ENCODE assay signal across 28 cellular contexts in genomic region chr9:27297050-27297449, GRCh38. TPM values are rescaled to one million over a fixed set of nuclear protein-coding genes. Genes with fewer than 3 reads are reported as not detected.
DNase-seq lines count a peak whose midpoint lies in the region; ATAC-seq, FAIRE-seq and TF ChIP-seq lines count a peak whose summit lies in the region.
"Had no signal": no experiment of that assay in that cellular context is flagged by ENCODE, and none has a peak within 500 bp of the region (broad histone marks: within the 10 kb centered on the region; RNA-seq: fewer than 3 reads in every experiment).

Gene EQTN (minus strand): TSS chr9:27297150. CDS start chr9:27297055, 95 bp downstream.

- intact Hi-C loops in activated CD4-positive, alpha-beta T cell treated with anti-CD3 and anti-CD28 coated beads for 36 hours (cut with DNase I, micrococcal nuclease) = no loop called here

- ATAC-seq in GM18502 (IDR thresholded peaks at IDR 0.05; ENCODE audit: poor library complexity, unreplicated experiment) = no peak
- ATAC-seq in activated CD4-positive, alpha-beta T cell treated with anti-CD3 and anti-CD28 coated beads for 36 hours = no peak

- H3K4me3 Mint-ChIP-seq in neural progenitor cell = no peak within 1 kb of the TSS
- no peak within 1 kb of the TSS for H3K4me3 Mint-ChIP-seq in activated CD4-positive, alpha-beta T cell treated with anti-CD3 and anti-CD28 coated beads for 36 hours
- H3K4me3 Mint-ChIP-seq: CD14-positive monocyte; CD4-positive, alpha-beta memory T cell; CD4-positive, CD25-positive, alpha-beta regulatory T cell had no signal

- no peak for FAIRE-seq in urothelium cell line (lab: Jason Lieb, UNC)
- FAIRE-seq: A204.1, G401.6, GM12891, GM18507 had no signal

- H3K36me3 ChIP-seq in neural progenitor cell = no peaks in the 10 kb centered on the region
- H3K36me3 ChIP-seq: BE2C, BLaER1 had no signal

- H3K27ac ChIP-seq in neural progenitor cell = no peak within 1 kb of the TSS
- H3K27ac ChIP-seq: BLaER1 had no signal

- H3K79me2 ChIP-seq in neural progenitor cell (ENCODE audit: low read depth) = no peaks in the 10 kb centered on the region

- H3F3A ChIP-seq in neural progenitor cell (ENCODE audit: low read depth) = no peaks in the 10 kb centered on the region

- peaks cover 3% of the 10 kb centered on the region for H3K27me3 Mint-ChIP-seq in neural progenitor cell (ENCODE audit: insufficient read depth, low read depth)
- H3K27me3 Mint-ChIP-seq in activated CD4-positive, alpha-beta T cell treated with anti-CD3 and anti-CD28 coated beads for 36 hours = peaks cover 4% of the 10 kb centered on the region

- no peak within 1 kb of the TSS for H3K9ac ChIP-seq in neural progenitor cell
- H3K9ac ChIP-seq: BLaER1 had no signal

- no peaks in the 10 kb centered on the region for H4K20me1 ChIP-seq in neural progenitor cell (ENCODE audit: low read depth)
- H4K20me1 ChIP-seq: BLaER1 had no signal

- no peaks in the 10 kb centered on the region for H3K36me3 Mint-ChIP-seq in neural progenitor cell
- H3K36me3 Mint-ChIP-seq in activated CD4-positive, alpha-beta T cell treated with anti-CD3 and anti-CD28 coated beads for 36 hours (ENCODE audit: low read depth) = no peaks in the 10 kb centered on the region
- H3K36me3 Mint-ChIP-seq: CD14-positive monocyte; CD4-positive, alpha-beta memory T cell; CD4-positive, CD25-positive, alpha-beta regulatory T cell; CD8-positive, alpha-beta memory T cell had no signal

- DNase-seq in Daoy (ENCODE audit: low read depth) (peak; percentile 24), M059J (ENCODE audit: low read depth) (peak; percentile 12), neural progenitor cell (ENCODE audit: low spot score) (no peak), urothelium cell line (ENCODE audit: low spot score) (peak; percentile 30), NCI-H2171 treated with DMSO at 0.1 percent for 48 hours (lab: John Stamatoyannopoulos, UW) (no peak)
- no peak for DNase-seq in activated CD4-positive, alpha-beta T cell treated with anti-CD3 and anti-CD28 coated beads for 36 hours
- DNase-seq: 8988T; ACHN; BE2C; C1 segment of cervical spinal cord; CD4-positive, alpha-beta memory T cell; CD4-positive, CD25-positive, alpha-beta regulatory T cell; CD8-positive, alpha-beta memory T cell; COR-L47; DMS 273 treated with DMSO at 0.1 percent for 48 hours; DMS153; DMS53; DMS79; DND-41; GF-D8 had no signal

- POLR2A ChIA-PET in activated CD4-positive, alpha-beta T cell treated with anti-CD3 and anti-CD28 coated beads for 36 hours (lab: Charles Lee) = no interaction called here

- CTCF ChIA-PET in activated CD4-positive, alpha-beta T cell treated with anti-CD3 and anti-CD28 coated beads for 36 hours (lab: Charles Lee) = no interaction called here

- H3K4me1 ChIP-seq in neural progenitor cell = no peaks in the 10 kb centered on the region
- H3K4me1 ChIP-seq: BE2C, BLaER1 had no signal

- H3K9me3 ChIP-seq in neural progenitor cell (ENCODE audit: low read depth) = no peaks in the 10 kb centered on the region
- H3K9me3 ChIP-seq: BE2C, BLaER1 had no signal

- no peaks in the 10 kb centered on the region for H3K4me1 Mint-ChIP-seq in neural progenitor cell
- no peaks in the 10 kb centered on the region for H3K4me1 Mint-ChIP-seq in activated CD4-positive, alpha-beta T cell treated with anti-CD3 and anti-CD28 coated beads for 36 hours
- H3K4me1 Mint-ChIP-seq: CD14-positive monocyte; CD4-positive, alpha-beta memory T cell; CD4-positive, CD25-positive, alpha-beta regulatory T cell; CD8-positive, alpha-beta memory T cell had no signal

- peak within 1 kb of the TSS; percentile 20 for H3K27ac Mint-ChIP-seq in neural progenitor cell
- no peak within 1 kb of the TSS for H3K27ac Mint-ChIP-seq in activated CD4-positive, alpha-beta T cell treated with anti-CD3 and anti-CD28 coated beads for 36 hours
- H3K27ac Mint-ChIP-seq: CD14-positive monocyte; CD4-positive, alpha-beta memory T cell; CD4-positive, CD25-positive, alpha-beta regulatory T cell; CD8-positive, alpha-beta memory T cell had no signal

- H2AFZ ChIP-seq in neural progenitor cell (replicated peaks) = no peak within 1 kb of the TSS

- no peak within 1 kb of the TSS for H3K4me2 ChIP-seq in neural progenitor cell
- H3K4me2 ChIP-seq: BLaER1 had no signal

- H3K9me3 Mint-ChIP-seq in neural progenitor cell = no peaks in the 10 kb centered on the region
- H3K9me3 Mint-ChIP-seq in activated CD4-positive, alpha-beta T cell treated with anti-CD3 and anti-CD28 coated beads for 36 hours (ENCODE audit: low read depth) = no peaks in the 10 kb centered on the region
- H3K9me3 Mint-ChIP-seq: CD14-positive monocyte; CD4-positive, alpha-beta memory T cell had no signal

- no peak within 1 kb of the TSS for H3K4me3 ChIP-seq in neural progenitor cell
- H3K4me3 ChIP-seq: BLaER1 had no signal

- no peak for TF ChIP-seq CTCF in neural progenitor cell (IDR thresholded peaks at IDR 0.05)

- H3K27me3 ChIP-seq in neural progenitor cell = no peaks in the 10 kb centered on the region
- H3K27me3 ChIP-seq: BLaER1 had no signal

RNA-seq across cellular contexts. Expression of gene EQTN, which starts in this region (rescaled TPM):
- total RNA-seq in Daoy (2014; rRNA removed; shearing (Covaris generic)) = not detected in 2 replicates
- not detected in 2 replicates for total RNA-seq in M059J (2014; rRNA removed; shearing (Covaris generic))
- 2.0 and 3.4 TPM in 2 replicates for total RNA-seq in neural progenitor cell (ENCODE audit: low replicate concordance)
- not detected for total RNA-seq in activated CD4-positive, alpha-beta T cell treated with anti-CD3 and anti-CD28 coated beads for 36 hours
- total RNA-seq: A673; CD4-positive, alpha-beta memory T cell; CD4-positive, CD25-positive, alpha-beta regulatory T cell; CD8-positive, alpha-beta memory T cell had no signal

Comparison
In these comparisons a context has a peak if more than half of its experiments do, and no peak if none do; other contexts are left out.
1. Peak in DNase-seq in Daoy; RNA of the gene not detected or under 1 TPM.
2. Peak in DNase-seq in M059J; RNA of the gene not detected or under 1 TPM.